In the genomic region with DNA sequence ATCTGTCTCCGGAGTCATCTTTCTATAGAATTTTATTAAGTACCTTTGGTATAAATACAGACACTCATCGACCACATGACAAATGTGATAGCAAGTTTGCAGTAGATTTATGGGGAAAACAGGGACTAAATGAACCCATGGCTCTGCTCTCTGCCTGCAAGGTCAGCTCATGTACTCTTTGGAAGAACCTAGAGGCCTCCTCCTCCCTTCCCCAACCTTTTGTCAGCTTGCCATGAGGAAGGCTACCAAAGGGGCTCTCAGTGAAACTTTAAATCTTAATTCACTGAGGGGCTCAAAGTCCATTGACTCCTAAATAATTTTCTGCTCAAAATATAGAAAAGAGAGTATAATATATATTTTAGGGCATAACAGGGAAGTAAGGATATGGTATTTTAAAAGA, we compare ENCODE assay signal across 15 cellular contexts.
DNase-seq lines count a peak whose midpoint lies in the region; ATAC-seq, FAIRE-seq and TF ChIP-seq lines count a peak whose summit lies in the region.
"Had no signal": no experiment of that assay in that cellular context is flagged by ENCODE, and none has a peak within 500 bp of the region (broad histone marks: within the 10 kb centered on the region; RNA-seq: fewer than 3 reads in every experiment).

No MANE protein-coding gene starts in this region.

- H3K27ac ChIP-seq in H9 (ENCODE audit: insufficient read length, low read depth, low read length) (no peak overlapping the region), H1 (ENCODE audit: low read depth, low read length) (no peak overlapping the region), uterus (peak overlapping the region; percentile 69 to 81), gastrocnemius medialis (no peak overlapping the region)
- H3K27ac ChIP-seq: C4-2B had no signal

- no peak for TF ChIP-seq RAD21 in H1 (IDR thresholded peaks at IDR 0.05 in 1 of 2, conservative IDR thresholded peaks at IDR 0.05 in 1 of 2; ENCODE audit: low read depth in 2 of 2, low read length in 2 of 2)

- in situ Hi-C loops in gastrocnemius medialis (cut with MboI; ENCODE audit: low sequenced_read_pairs in 4 of 4), result no loop called here

- peaks cover 40 to 42% of the 10 kb centered on the region in 2 experiments for H3K4me1 Mint-ChIP-seq in H9
- H3K4me1 Mint-ChIP-seq in nephron, result peaks cover 43% of the 10 kb centered on the region
- no peaks in the 10 kb centered on the region for H3K4me1 Mint-ChIP-seq in activated naive CD4-positive, alpha-beta T cell treated with anti-CD3 and anti-CD28 coated beads, Interleukin-2, amount 10 ng/mL, durations not matched to agents 7 days and 5 days
- H3K4me1 Mint-ChIP-seq: CD4-positive, alpha-beta memory T cell; IgD-negative memory B cell had no signal

- H2AK5ac ChIP-seq in H9 (ENCODE audit: insufficient read length, low read length) (no peak overlapping the region), H1 (ENCODE audit: low read depth, low read length) (no peak overlapping the region)

- no peak overlapping the region for H2BK120ac ChIP-seq in H9 (ENCODE audit: low read depth, low read length, poor library complexity, severe bottlenecking)
- peak overlapping the region; percentile 79 for H2BK120ac ChIP-seq in H1 (replicated peaks; ENCODE audit: low read depth, low read length)

- no peak for TF ChIP-seq EP300 in H1 (IDR thresholded peaks at IDR 0.05; ENCODE audit: borderline replicate concordance in 1 of 2, low read depth in 2 of 2, low read length in 2 of 2)

- H3K9me3 ChIP-seq in H9 (ENCODE audit: control insufficient read depth, low read depth, low read length) (no peaks in the 10 kb centered on the region), H1 (ENCODE audit: insufficient read depth in 2 of 2, low read depth in 1 of 2, low read length in 1 of 2) (no peaks in the 10 kb centered on the region), uterus (no peaks in the 10 kb centered on the region), gastrocnemius medialis (no peaks in the 10 kb centered on the region)
- H3K9me3 ChIP-seq: BE2C had no signal

- intact Hi-C loops in uterus (cut with DNase I; ENCODE audit: low total_unique reads), result no loop called here
- intact Hi-C loops in gastrocnemius medialis (cut with DNase I; ENCODE audit: low total_unique reads), result no loop called here

- H3K27me3 Mint-ChIP-seq in H9 (ENCODE audit: low read depth) (no peaks in the 10 kb centered on the region), nephron (ENCODE audit: low read depth) (no peaks in the 10 kb centered on the region)
- no peaks in the 10 kb centered on the region for H3K27me3 Mint-ChIP-seq in activated naive CD4-positive, alpha-beta T cell treated with anti-CD3 and anti-CD28 coated beads, Interleukin-2, amount 10 ng/mL, durations not matched to agents 7 days and 5 days

- H3K4me2 ChIP-seq in H9 (ENCODE audit: insufficient read depth, insufficient read length, low read length) (no peak overlapping the region), H1 (ENCODE audit: insufficient read depth in 1 of 2, low read depth in 2 of 2, low read length in 2 of 2) (no peak overlapping the region)

- H2BK12ac ChIP-seq in H9 (ENCODE audit: insufficient read length, low read depth, low read length), result no peak overlapping the region
- H2BK12ac ChIP-seq in H1 (ENCODE audit: low read depth, low read length), result no peak overlapping the region

- no peaks in the 10 kb centered on the region for H3K27me3 ChIP-seq in H9 (ENCODE audit: insufficient read depth, low read length)
- no peaks in the 10 kb centered on the region for H3K27me3 ChIP-seq in H1 (replicated peaks in 1 of 4; ENCODE audit: control insufficient read depth in 3 of 4, extremely low read depth in 1 of 4, insufficient read depth in 3 of 4, low read length in 3 of 4)
- no peaks in the 10 kb centered on the region for H3K27me3 ChIP-seq in uterus
- no peaks in the 10 kb centered on the region for H3K27me3 ChIP-seq in gastrocnemius medialis

- TF ChIP-seq POLR2A in H1 (IDR thresholded peaks at IDR 0.05; ENCODE audit: control extremely low read depth in 1 of 2, low read depth in 2 of 2, low read length in 2 of 2) (no peak), uterus (IDR thresholded peaks at IDR 0.05) (no peak), gastrocnemius medialis (IDR thresholded peaks at IDR 0.05) (no peak)

- H2AFZ ChIP-seq in H9 (ENCODE audit: low read length) (no peak overlapping the region), H1 (ENCODE audit: low read length) (no peak overlapping the region; the same call in 1 of the 2 replicates)

- no peak overlapping the region for H3T11ph ChIP-seq in H9 (ENCODE audit: low read length)

- H3K4me3 ChIP-seq in H1 (ENCODE audit: extremely low read depth in 1 of 4, insufficient read depth in 2 of 4, low read depth in 3 of 4, low read length in 4 of 4) (no peak overlapping the region), uterus (no peak overlapping the region), gastrocnemius medialis (no peak overlapping the region)

- H3K4ac ChIP-seq in H9 (ENCODE audit: low read depth, low read length), result no peak overlapping the region
- no peak overlapping the region for H3K4ac ChIP-seq in H1 (replicated peaks; ENCODE audit: insufficient read length, low read depth, low read length)

- no peak overlapping the region for H4K5ac ChIP-seq in H9 (ENCODE audit: insufficient read length, low read depth, low read length)
- H4K5ac ChIP-seq in H1 (ENCODE audit: insufficient read length, low read depth, low read length), result no peak overlapping the region

- WGBS in H9 (ENCODE audit: extremely low coverage, insufficient read length, low lambda C conversion rate), result no CpG with 5 or more reads among the region's 2 CpGs
- 77% methylated on average over 2 of the region's 2 CpGs; no CpG with 5 or more reads in 1 of the 2 experiments for WGBS in H1 (ENCODE audit: extremely low coverage in 1 of 2, insufficient coverage in 1 of 2, insufficient read length in 1 of 2, insufficient replicate concordance in 2 of 2, low coverage in 1 of 2, low lambda C conversion rate in 2 of 2, missing lambda C conversion rate in 1 of 2), 2 experiments

- H2BK20ac ChIP-seq in H9 (ENCODE audit: low read depth, low read length, poor library complexity, severe bottlenecking), result no peak overlapping the region
- H2BK20ac ChIP-seq in H1 (ENCODE audit: low read length), result no peak overlapping the region

- H3K23ac ChIP-seq in H9 (ENCODE audit: insufficient read length, low read depth, low read length), result no peak overlapping the region
- no peak overlapping the region for H3K23ac ChIP-seq in H1 (ENCODE audit: insufficient read length)

- FAIRE-seq in H1 (lab: Jason Lieb, UNC), result no peak
- FAIRE-seq: A204.1, GM12891 had no signal

- H3K79me1 ChIP-seq in H9 (ENCODE audit: insufficient read depth, low read depth, low read length, poor library complexity, severe bottlenecking) (no peaks in the 10 kb centered on the region), H1 (ENCODE audit: low read depth, low read length) (no peaks in the 10 kb centered on the region)

- no peak for ATAC-seq in gastrocnemius medialis
- no peak for ATAC-seq in GM18520 (IDR thresholded peaks at IDR 0.05; ENCODE audit: unreplicated experiment)

- H3K9me3 Mint-ChIP-seq in H9 (no peaks in the 10 kb centered on the region), nephron (peaks cover 4% of the 10 kb centered on the region)
- H3K9me3 Mint-ChIP-seq in activated naive CD4-positive, alpha-beta T cell treated with anti-CD3 and anti-CD28 coated beads, Interleukin-2, amount 10 ng/mL, durations not matched to agents 7 days and 5 days, result peaks cover 3% of the 10 kb centered on the region
- H3K9me3 Mint-ChIP-seq: IgD-negative memory B cell had no signal

- CTCF ChIA-PET in H1 (lab: Charles Lee; ENCODE audit: partially characterized antibody), result interaction anchor here (0.8 to 1.8 kb wide), 2 partner anchors 13 to 31 kb away, joined by 3 to 7 read pairs; no protein-coding TSS in a partner anchor
- CTCF ChIA-PET in activated naive CD4-positive, alpha-beta T cell treated with anti-CD3 and anti-CD28 coated beads, Interleukin-2, amount 10 ng/mL, durations not matched to agents 7 days and 5 days (lab: Charles Lee), result no interaction called here

- H2BK5ac ChIP-seq in H9 (ENCODE audit: insufficient read length, low read length) (no peak overlapping the region), H1 (ENCODE audit: low read depth, low read length) (no peak overlapping the region)

- no peaks in the 10 kb centered on the region for H3K36me3 ChIP-seq in H1 (ENCODE audit: control insufficient read depth in 2 of 4, insufficient read depth in 4 of 4, low read length in 3 of 4)
- H3K36me3 ChIP-seq in uterus, result no peaks in the 10 kb centered on the region
- H3K36me3 ChIP-seq in gastrocnemius medialis, result no peaks in the 10 kb centered on the region
- H3K36me3 ChIP-seq: BE2C had no signal

- H4K8ac ChIP-seq in H9 (replicated peaks; ENCODE audit: insufficient read length, low read depth, low read length) (no peak overlapping the region), H1 (ENCODE audit: extremely low read depth, insufficient read depth, low read length) (no peak overlapping the region)

- H3K36me3 Mint-ChIP-seq in H9 (ENCODE audit: insufficient read depth in 1 of 3, low read depth in 3 of 3) (no peaks in the 10 kb centered on the region; a peak in 1 of 7 replicates), nephron (ENCODE audit: low read depth) (peaks cover 5% of the 10 kb centered on the region)
- H3K36me3 Mint-ChIP-seq in activated naive CD4-positive, alpha-beta T cell treated with anti-CD3 and anti-CD28 coated beads, Interleukin-2, amount 10 ng/mL, durations not matched to agents 7 days and 5 days, result no peaks in the 10 kb centered on the region
- H3K36me3 Mint-ChIP-seq: CD4-positive, alpha-beta memory T cell; IgD-negative memory B cell had no signal

- H2BK15ac ChIP-seq in H9 (ENCODE audit: low read depth, low read length), result no peak overlapping the region
- no peak overlapping the region for H2BK15ac ChIP-seq in H1 (ENCODE audit: low read length)

- H3K56ac ChIP-seq in H9 (ENCODE audit: insufficient read length, low read depth, low read length), result no peak overlapping the region
- H3K56ac ChIP-seq in H1 (replicated peaks; ENCODE audit: insufficient read length, low read depth, low read length), result no peak overlapping the region

- H4K91ac ChIP-seq in H9 (ENCODE audit: insufficient read length, low read depth, low read length) (no peak overlapping the region), H1 (replicated peaks; ENCODE audit: insufficient read length, low read length) (no peak overlapping the region)

- POLR2A ChIA-PET in H1 (lab: Charles Lee; ENCODE audit: partially characterized antibody), result no interaction called here

- no peak overlapping the region for H3K9ac ChIP-seq in H9 (ENCODE audit: extremely low read depth, insufficient read length, low read length)
- no peak overlapping the region for H3K9ac ChIP-seq in H1 (replicated peaks in 1 of 4; ENCODE audit: extremely low read depth in 1 of 4, low read depth in 3 of 4, low read length in 3 of 4)

- H3K79me2 ChIP-seq in H9 (ENCODE audit: insufficient read depth, low read length), result no peaks in the 10 kb centered on the region
- no peaks in the 10 kb centered on the region for H3K79me2 ChIP-seq in H1 (ENCODE audit: control insufficient read depth in 1 of 2, insufficient read depth in 2 of 2, low read length in 2 of 2)

- H3K18ac ChIP-seq in H9 (ENCODE audit: insufficient read length, low read depth, low read length) (no peak overlapping the region), H1 (ENCODE audit: extremely low read depth, low read length) (no peak overlapping the region)

- no peak overlapping the region for H3K14ac ChIP-seq in H9 (ENCODE audit: insufficient read depth, low read length)
- H3K14ac ChIP-seq in H1 (ENCODE audit: insufficient read length), result no peak overlapping the region

- H3K4me3 Mint-ChIP-seq in H9 (peak overlapping the region in 1 of 2 experiments; percentile 7; a peak in 1 of 5 replicates), nephron (peak overlapping the region in 1 of 3 experiments; percentile 2)
- H3K4me3 Mint-ChIP-seq in activated naive CD4-positive, alpha-beta T cell treated with anti-CD3 and anti-CD28 coated beads, Interleukin-2, amount 10 ng/mL, durations not matched to agents 7 days and 5 days, result no peak overlapping the region
- H3K4me3 Mint-ChIP-seq: CD4-positive, alpha-beta memory T cell; IgD-negative memory B cell had no signal

- H4K20me1 ChIP-seq in H9 (ENCODE audit: control insufficient read depth, insufficient read depth, insufficient read length) (no peaks in the 10 kb centered on the region), H1 (replicated peaks in 1 of 2; ENCODE audit: control insufficient read depth in 1 of 2, insufficient read depth in 2 of 2, low read length in 2 of 2) (no peaks in the 10 kb centered on the region)

- DNase-seq in H9, result no peak
- DNase-seq in H1 (ENCODE audit: low read depth in 1 of 2, low spot score in 2 of 2), result no peak
- DNase-seq in uterus, result no peak
- no peak for DNase-seq in activated naive CD4-positive, alpha-beta T cell treated with anti-CD3 and anti-CD28 coated beads, Interleukin-2, amount 10 ng/mL, durations not matched to agents 7 days and 5 days
- no peak for DNase-seq in stimulated activated CD4-positive, alpha-beta T cell treated with anti-CD3 and anti-CD28 coated beads, Interleukin-15, amount 100 ng/mL, for 24 hours
- no peak for DNase-seq in gastrocnemius medialis
- DNase-seq: BE2C; CD4-positive, alpha-beta memory T cell; DMS79 had no signal

- TF ChIP-seq CTCF in H9 (conservative IDR thresholded peaks at IDR 0.05), result no peak
- no peak for TF ChIP-seq CTCF in H1 (IDR thresholded peaks at IDR 0.05; ENCODE audit: control extremely low read depth in 1 of 3, insufficient read depth in 1 of 3, low read depth in 1 of 3, low read length in 3 of 3)
- no peak for TF ChIP-seq CTCF in nephron (IDR thresholded peaks at IDR 0.05; ENCODE audit: unreplicated experiment in 3 of 3)
- no peak for TF ChIP-seq CTCF in uterus (IDR thresholded peaks at IDR 0.05)
- no peak for TF ChIP-seq CTCF in gastrocnemius medialis (IDR thresholded peaks at IDR 0.05 in 4 of 5, conservative IDR thresholded peaks at IDR 0.05 in 1 of 5)

- H3K27ac Mint-ChIP-seq in H9, result peak overlapping the region; percentile 70 to 92 (median 81); a peak in 6 of 7 replicates
- peak overlapping the region; percentile 88 to 93 (median 91) for H3K27ac Mint-ChIP-seq in nephron
- no peak overlapping the region for H3K27ac Mint-ChIP-seq in activated naive CD4-positive, alpha-beta T cell treated with anti-CD3 and anti-CD28 coated beads, Interleukin-2, amount 10 ng/mL, durations not matched to agents 7 days and 5 days
- H3K27ac Mint-ChIP-seq: CD4-positive, alpha-beta memory T cell; IgD-negative memory B cell had no signal

- H3K4me1 ChIP-seq in H9 (ENCODE audit: insufficient read depth, low read length), result peaks cover 8% of the 10 kb centered on the region; the same call in 1 of the 2 replicates
- H3K4me1 ChIP-seq in H1 (replicated peaks in 1 of 4; ENCODE audit: control insufficient read depth in 3 of 4, insufficient read depth in 4 of 4, low read length in 3 of 4), result peaks cover 0 to 15% (median 9%) of the 10 kb centered on the region in 4 experiments; a peak in 5 of 7 replicates
- peaks cover 0 to 25% of the 10 kb centered on the region in 2 donors for H3K4me1 ChIP-seq in uterus
- no peaks in the 10 kb centered on the region for H3K4me1 ChIP-seq in gastrocnemius medialis
- H3K4me1 ChIP-seq: BE2C had no signal

- H3K23me2 ChIP-seq in H9 (ENCODE audit: insufficient read length, low read depth, low read length, poor library complexity, severe bottlenecking) (no peaks in the 10 kb centered on the region), H1 (ENCODE audit: low read depth, low read length) (no peaks in the 10 kb centered on the region)

Comparison
In these comparisons a context has a peak if more than half of its experiments do, and no peak if none do; other contexts are left out.
1. H3K27ac ChIP-seq: peak in uterus (2 of 2); none in H9 (single experiment), H1 (single experiment) and gastrocnemius medialis (0 of 4).